ENCODE assay signal across 27 cellular contexts in the genomic region with DNA sequence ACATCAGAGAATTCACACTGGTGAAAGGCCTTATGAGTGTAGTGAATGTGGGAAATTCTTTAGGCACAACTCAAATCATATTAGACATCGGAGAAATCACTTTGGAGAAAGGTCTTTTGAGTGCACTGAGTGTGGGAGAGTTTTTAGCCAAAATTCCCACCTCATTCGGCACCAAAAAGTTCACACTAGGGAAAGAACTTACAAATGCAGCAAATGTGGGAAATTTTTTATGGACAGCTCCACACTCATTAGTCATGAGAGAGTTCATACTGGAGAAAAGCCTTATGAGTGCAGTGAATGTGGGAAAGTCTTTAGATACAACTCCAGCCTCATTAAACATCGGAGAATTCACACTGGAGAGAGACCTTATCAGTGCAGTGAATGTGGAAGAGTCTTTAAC.
"Had no signal": no experiment of that assay in that cellular context is flagged by ENCODE, and none has a peak within 500 bp of the region (broad histone marks: within the 10 kb centered on the region; RNA-seq: fewer than 3 reads in every experiment).

No MANE protein-coding gene starts in this region.

- H3K27me3 Mint-ChIP-seq: dendritic cell treated with granulocyte-macrophage colony-stimulating factor and Interleukin-4, amounts not matched to agents 40 ng/mL and 50 ng/mL, for 4 days; stimulated activated memory B cell treated with anti-CD40 and anti-IgM and Interleukin-4, amounts not matched to agents 10 μg/mL and 1 μg/mL and 100 μg/mL, for 72 hours had no signal

- H3K4me1 Mint-ChIP-seq: endodermal cell had no signal

- H3K4me1 ChIP-seq: gastrocnemius medialis, psoas muscle, spleen, tibial nerve, upper lobe of left lung had no signal

- H3K27ac ChIP-seq: epithelial cell of prostate, gastrocnemius medialis, ovary, psoas muscle, skin epidermis, spleen, thoracic aorta, tibial nerve, upper lobe of left lung had no signal

- H3K4me3 Mint-ChIP-seq: dendritic cell treated with granulocyte-macrophage colony-stimulating factor and Interleukin-4, amounts not matched to agents 40 ng/mL and 50 ng/mL, for 4 days; endodermal cell; natural killer cell; stimulated activated memory B cell treated with anti-CD40 and anti-IgM and Interleukin-4, amounts not matched to agents 10 μg/mL and 1 μg/mL and 100 μg/mL, for 72 hours had no signal

- ATAC-seq: esophagus mucosa; gastrocnemius medialis; left lobe of liver; natural killer cell; psoas muscle; right cardiac atrium; stimulated activated memory B cell treated with anti-CD40 and anti-IgM and Interleukin-4, amounts not matched to agents 10 μg/mL and 1 μg/mL and 100 μg/mL, for 72 hours; stimulated activated naive CD8-positive, alpha-beta T cell treated with anti-CD3 and anti-CD28 coated beads, Interleukin-15, Interleukin-2, amounts not matched to agents 100 U/mL and 50 U/mL, for 24 hours had no signal

- H3K27ac Mint-ChIP-seq: dendritic cell treated with granulocyte-macrophage colony-stimulating factor and Interleukin-4, amounts not matched to agents 40 ng/mL and 50 ng/mL, for 4 days; endodermal cell; natural killer cell; stimulated activated memory B cell treated with anti-CD40 and anti-IgM and Interleukin-4, amounts not matched to agents 10 μg/mL and 1 μg/mL and 100 μg/mL, for 72 hours had no signal

- H3K4me3 ChIP-seq: gastrocnemius medialis, ovary, psoas muscle, skin epidermis, spleen, thoracic aorta, tibial nerve, upper lobe of left lung had no signal

- FAIRE-seq: colon, kidney, urothelium cell line had no signal

- DNase-seq: effector CD8-positive, alpha-beta T cell; endodermal cell; foreskin fibroblast; gastrocnemius medialis; head of caudate nucleus; kidney; mesendoderm; natural killer cell; occipital lobe; ovary; posterior cingulate gyrus; psoas muscle; right cardiac atrium; spleen; stimulated activated CD4-positive, alpha-beta T cell treated with anti-CD3 and anti-CD28 coated beads, Interleukin-4, amount 100 ng/mL, for 4 hours; stimulated activated naive CD8-positive, alpha-beta T cell treated with anti-CD3 and anti-CD28 coated beads, Interleukin-15, Interleukin-2, amounts not matched to agents 100 U/mL and 50 U/mL, for 24 hours; upper lobe of left lung had no signal

- H3K36me3 ChIP-seq: ovary had no signal

- H3K27me3 ChIP-seq: gastrocnemius medialis, ovary, spleen, tibial nerve, upper lobe of left lung had no signal
